9 cellular contexts compared by ENCODE assay signal in the genomic region with DNA sequence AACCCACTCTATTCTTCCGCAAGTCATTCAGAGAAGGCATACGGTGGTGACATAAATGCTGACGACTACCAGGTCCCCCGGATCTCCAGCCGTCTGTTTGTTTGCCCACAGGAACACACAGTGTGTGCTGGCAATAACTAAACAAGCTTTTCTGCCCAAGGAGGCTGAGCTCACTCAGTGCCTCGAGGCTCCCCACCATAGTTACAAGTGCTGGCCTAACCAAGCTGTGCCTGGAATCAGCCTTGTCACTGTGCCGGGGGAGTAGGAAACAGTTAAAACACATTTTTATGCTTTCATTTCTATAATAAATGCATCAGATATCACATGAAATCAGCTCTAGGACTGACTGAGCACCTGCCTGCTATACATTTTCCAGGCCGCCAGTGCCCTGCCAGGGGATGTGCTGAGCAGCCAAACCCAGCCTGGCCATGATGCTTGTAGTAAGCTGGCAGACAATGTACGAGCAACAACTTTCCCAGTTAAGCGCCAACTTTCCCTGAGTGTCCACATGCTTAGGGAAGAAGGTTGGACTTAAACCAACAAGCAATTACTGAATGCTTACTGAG. TPM values are rescaled to one million over a fixed set of nuclear protein-coding genes. Genes with fewer than 3 reads are reported as not detected.
DNase-seq lines count a peak whose midpoint lies in the region; ATAC-seq and TF ChIP-seq lines count a peak whose summit lies in the region.
"Had no signal": no experiment of that assay in that cellular context is flagged by ENCODE, and none has a peak within 500 bp of the region (broad histone marks: within the 10 kb centered on the region; RNA-seq: fewer than 3 reads in every experiment).

No MANE protein-coding gene starts in this region.

- intact Hi-C loops in stomach (cut with DNase I; ENCODE audit: low total_unique reads): no loop called here

- TF ChIP-seq EP300 in stomach (IDR thresholded peaks at IDR 0.05): peak; percentile 19

- no peak for DNase-seq in activated CD8-positive, alpha-beta memory T cell treated with anti-CD3 and anti-CD28 coated beads, Interleukin-2, amount 10 ng/mL, durations not matched to agents 7 days and 5 days
- no peak for DNase-seq in activated CD8-positive, alpha-beta memory T cell treated with anti-CD3 and anti-CD28 coated beads, Interleukin-2, amount 50 U/mL, for 48 hours
- DNase-seq in activated T-cell treated with anti-CD3 and anti-CD28 coated beads, Interleukin-2, amount 50 U/mL, for 4 hours: no peak
- DNase-seq in stomach: no peak
- no peak for DNase-seq in NCI-H226
- DNase-seq in NCI-H1417 treated with DMSO at 0.1 percent for 48 hours (lab: John Stamatoyannopoulos, UW): no peak
- DNase-seq: AML-193 had no signal

- no peaks in the 10 kb centered on the region for H3K9me3 Mint-ChIP-seq in activated CD8-positive, alpha-beta memory T cell treated with anti-CD3 and anti-CD28 coated beads, Interleukin-2, amount 10 ng/mL, durations not matched to agents 7 days and 5 days (ENCODE audit: low read depth)
- no peaks in the 10 kb centered on the region for H3K9me3 Mint-ChIP-seq in activated T-cell treated with anti-CD3 and anti-CD28 coated beads, Interleukin-2, amount 50 U/mL, for 4 hours

- H3K27me3 ChIP-seq in iPS-15b (ENCODE audit: control insufficient read depth, insufficient read depth, low read length) (no peaks in the 10 kb centered on the region), stomach (no peaks in the 10 kb centered on the region)

- no peak for TF ChIP-seq POLR2A in stomach (IDR thresholded peaks at IDR 0.05)

- peak; percentile 25 for ATAC-seq in activated CD8-positive, alpha-beta memory T cell treated with anti-CD3 and anti-CD28 coated beads, Interleukin-2, amount 10 ng/mL, durations not matched to agents 7 days and 5 days
- peak; percentile 38 to 55 for ATAC-seq in activated T-cell treated with anti-CD3 and anti-CD28 coated beads, Interleukin-2, amount 50 U/mL, for 4 hours
- no peak for ATAC-seq in GM21390 (IDR thresholded peaks at IDR 0.05; ENCODE audit: unreplicated experiment)

- 41 to 52% (median 43%) methylated on average over 10 of the region's 10 CpGs for WGBS in stomach, 5 donors

- TF ChIP-seq CTCF in stomach (IDR thresholded peaks at IDR 0.05): no peak

- peaks cover 61% of the 10 kb centered on the region for H3K4me1 Mint-ChIP-seq in activated CD8-positive, alpha-beta memory T cell treated with anti-CD3 and anti-CD28 coated beads, Interleukin-2, amount 10 ng/mL, durations not matched to agents 7 days and 5 days
- H3K4me1 Mint-ChIP-seq in activated T-cell treated with anti-CD3 and anti-CD28 coated beads, Interleukin-2, amount 50 U/mL, for 4 hours (ENCODE audit: low read depth): peaks cover 78% of the 10 kb centered on the region

- H3K9ac ChIP-seq in iPS-15b (ENCODE audit: low read depth, low read length): peak overlapping the region; percentile 26

- no peaks in the 10 kb centered on the region for H3K36me3 ChIP-seq in iPS-15b (ENCODE audit: control insufficient read depth, insufficient read depth, low read length)
- H3K36me3 ChIP-seq in stomach: no peaks in the 10 kb centered on the region

- H3K4me3 ChIP-seq in iPS-15b (ENCODE audit: low read depth, low read length) (no peak overlapping the region), stomach (peak overlapping the region in 1 of 4 donors; percentile 8)

- CTCF ChIA-PET in activated CD8-positive, alpha-beta memory T cell treated with anti-CD3 and anti-CD28 coated beads, Interleukin-2, amount 10 ng/mL, durations not matched to agents 7 days and 5 days (lab: Charles Lee): interaction anchor here (2.1 kb wide), 1 partner anchor 11 kb away, joined by 6 read pairs; no protein-coding TSS in a partner anchor

- H3K27me3 Mint-ChIP-seq in activated CD8-positive, alpha-beta memory T cell treated with anti-CD3 and anti-CD28 coated beads, Interleukin-2, amount 10 ng/mL, durations not matched to agents 7 days and 5 days: no peaks in the 10 kb centered on the region
- H3K27me3 Mint-ChIP-seq in activated T-cell treated with anti-CD3 and anti-CD28 coated beads, Interleukin-2, amount 50 U/mL, for 4 hours (ENCODE audit: low read depth): no peaks in the 10 kb centered on the region

- H3K9me3 ChIP-seq in iPS-15b (ENCODE audit: control insufficient read depth, insufficient read depth, low read length): no peaks in the 10 kb centered on the region
- no peaks in the 10 kb centered on the region for H3K9me3 ChIP-seq in stomach

- H3K27ac Mint-ChIP-seq in activated CD8-positive, alpha-beta memory T cell treated with anti-CD3 and anti-CD28 coated beads, Interleukin-2, amount 10 ng/mL, durations not matched to agents 7 days and 5 days: peak overlapping the region; percentile 55

- no peak overlapping the region for H3K4me3 Mint-ChIP-seq in activated CD8-positive, alpha-beta memory T cell treated with anti-CD3 and anti-CD28 coated beads, Interleukin-2, amount 10 ng/mL, durations not matched to agents 7 days and 5 days
- peak overlapping the region; percentile 57 for H3K4me3 Mint-ChIP-seq in activated T-cell treated with anti-CD3 and anti-CD28 coated beads, Interleukin-2, amount 50 U/mL, for 4 hours

- H3K27ac ChIP-seq in stomach: peak overlapping the region in 3 of 5 donors; percentile 43 to 64 (median 54)

- peaks cover 10% of the 10 kb centered on the region for H3K36me3 Mint-ChIP-seq in activated CD8-positive, alpha-beta memory T cell treated with anti-CD3 and anti-CD28 coated beads, Interleukin-2, amount 10 ng/mL, durations not matched to agents 7 days and 5 days
- peaks cover 3% of the 10 kb centered on the region for H3K36me3 Mint-ChIP-seq in activated T-cell treated with anti-CD3 and anti-CD28 coated beads, Interleukin-2, amount 50 U/mL, for 4 hours (ENCODE audit: insufficient read depth)

- H3K4me1 ChIP-seq in iPS-15b (ENCODE audit: control insufficient read depth, insufficient read depth, low read length): peaks cover 10% of the 10 kb centered on the region
- peaks cover 60 to 92% (median 78%) of the 10 kb centered on the region in 4 donors for H3K4me1 ChIP-seq in stomach

RNA-seq across cellular contexts. Expression of gene BRD4, which starts 28.1 kb away (rescaled TPM):
- 100 to 1,000 TPM; 123 to 125 TPM for total RNA-seq in activated CD8-positive, alpha-beta memory T cell treated with anti-CD3 and anti-CD28 coated beads, Interleukin-2, amount 10 ng/mL, durations not matched to agents 7 days and 5 days
- 100 to 1,000 TPM; 102 to 113 (median 112) TPM for total RNA-seq in activated T-cell treated with anti-CD3 and anti-CD28 coated beads, Interleukin-2, amount 50 U/mL, for 4 hours
- total RNA-seq in stomach: 100 to 1,000 TPM in 1 of 5 donors, 10 to 100 TPM in 4; 14.7 to 113 (median 49.7) TPM
- 10 to 100 TPM; 10.6 to 21.1 (median 14.8) TPM for polyA plus RNA-seq in stomach
